Comparison of ENCODE assay signal across 1 cellular context in the genomic region with DNA sequence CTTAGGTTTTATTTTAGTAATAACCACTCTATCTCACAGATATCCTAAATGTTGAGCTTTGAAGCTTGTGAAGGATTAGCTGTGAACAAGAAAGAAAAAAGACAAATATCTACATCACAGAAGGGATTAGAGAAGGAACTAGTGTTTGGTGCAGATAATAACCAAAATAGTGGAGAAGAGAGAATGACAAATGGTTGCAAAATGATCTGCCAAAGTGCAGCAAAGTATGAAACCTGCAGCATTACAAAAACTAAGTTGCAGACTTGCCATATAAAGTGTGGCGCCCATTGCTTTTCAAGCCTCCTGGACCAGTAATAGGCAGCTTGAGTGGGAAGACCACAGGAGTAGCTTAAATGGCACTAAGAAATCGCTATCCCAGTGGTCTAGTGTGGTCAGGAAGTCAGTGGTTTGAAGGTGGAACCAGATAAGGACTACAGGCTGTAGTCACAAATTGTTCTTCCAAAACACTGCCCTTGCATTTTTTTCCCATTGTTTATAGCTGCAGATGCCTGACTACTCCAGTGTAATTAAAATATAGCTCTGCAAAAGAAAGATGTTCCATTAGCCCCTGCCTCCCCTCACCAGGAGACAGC.
TF ChIP-seq lines count a peak whose summit lies in the region.

No MANE protein-coding gene starts in this region.

TF ChIP-seq in K562, 482 proteins besides CTCF, POLR2A, EP300 and RAD21 (continued from another document and continues in another):
- TF ChIP-seq MITF (IDR thresholded peaks at IDR 0.05) (no peak; the same call in 1 of the 2 replicates), BRD4 (IDR thresholded peaks at IDR 0.05) (no peak), ETV1 (tag; conservative IDR thresholded peaks at IDR 0.05; ENCODE audit: low read depth) (peak; percentile 88), E2F4 (CRISPR knock-in tag; IDR thresholded peaks at IDR 0.05; ENCODE audit: low read depth) (no peak), RNF219 (CRISPR knock-in tag; IDR thresholded peaks at IDR 0.05) (no peak), NELFE (IDR thresholded peaks at IDR 0.05; ENCODE audit: insufficient read depth, insufficient read length) (no peak), RBM34 (IDR thresholded peaks at IDR 0.05; ENCODE audit: borderline replicate concordance, insufficient read depth, low read length) (no peak), TCF7 (IDR thresholded peaks at IDR 0.05; ENCODE audit: borderline replicate concordance) (no peak), TAF1 (IDR thresholded peaks at IDR 0.05; ENCODE audit: control insufficient read depth, extremely low read depth, insufficient read depth, low read length, severe bottlenecking) (no peak), LCOR (CRISPR knock-in tag; IDR thresholded peaks at IDR 0.05) (peak; percentile 72; the same call in 1 of the 2 replicates), CREB1 (IDR thresholded peaks at IDR 0.05) (no peak), CREB1 (CRISPR knock-in tag; IDR thresholded peaks at IDR 0.05) (0 out of 2 replicates have a peak, but pooled peaks have one; percentile 16), DNMT1 (IDR thresholded peaks at IDR 0.05) (no peak), DPF2 (IDR thresholded peaks at IDR 0.05) (peak; percentile 91), ZNF77 (CRISPR knock-in tag; IDR thresholded peaks at IDR 0.05) (no peak), GATA2 (CRISPR knock-in tag; IDR thresholded peaks at IDR 0.05) (peak; percentile 42; the same call in 1 of the 2 replicates), MBD2 (IDR thresholded peaks at IDR 0.05; ENCODE audit: borderline replicate concordance, low read depth) (no peak), CHCHD3 (CRISPR knock-in tag; IDR thresholded peaks at IDR 0.05) (no peak), HMBOX1 (IDR thresholded peaks at IDR 0.05) (0 out of 2 replicates have a peak, but pooled peaks have one; percentile 29), RCOR1 (IDR thresholded peaks at IDR 0.05; ENCODE audit: borderline replicate concordance in 1 of 2, low read depth in 2 of 2, low read length in 2 of 2) (peak in 1 of 2 experiments; percentile 30; a peak in 1 of 4 replicates), RBM14 (IDR thresholded peaks at IDR 0.05; ENCODE audit: borderline replicate concordance, insufficient read depth, low read depth, low read length) (no peak), TAL1 (IDR thresholded peaks at IDR 0.05) (peak; percentile 69), STAT5B (CRISPR knock-in tag; IDR thresholded peaks at IDR 0.05) (no peak), SMC3 (conservative IDR thresholded peaks at IDR 0.05; ENCODE audit: insufficient read depth, low read depth, low read length) (no peak), RREB1 (CRISPR knock-in tag; IDR thresholded peaks at IDR 0.05) (no peak), ZBTB17 (CRISPR knock-in tag; IDR thresholded peaks at IDR 0.05) (no peak), RBM25 (IDR thresholded peaks at IDR 0.05; ENCODE audit: low read depth, low read length, severe bottlenecking) (no peak), CHD1 (IDR thresholded peaks at IDR 0.05; ENCODE audit: low read length) (no peak), PCBP2 (IDR thresholded peaks at IDR 0.05; ENCODE audit: low read depth, low read length, poor library complexity, severe bottlenecking) (no peak), ZKSCAN8 (CRISPR knock-in tag; IDR thresholded peaks at IDR 0.05) (no peak; the same call in 1 of the 2 replicates), SOX6 (IDR thresholded peaks at IDR 0.05) (peak; percentile 92), ZNF644 (tag; IDR thresholded peaks at IDR 0.05; ENCODE audit: low read depth) (no peak), ZNF23 (CRISPR knock-in tag; IDR thresholded peaks at IDR 0.05) (no peak), EGR1 (conservative IDR thresholded peaks at IDR 0.05) (no peak)
- TF ChIP-seq, protein P1, sequence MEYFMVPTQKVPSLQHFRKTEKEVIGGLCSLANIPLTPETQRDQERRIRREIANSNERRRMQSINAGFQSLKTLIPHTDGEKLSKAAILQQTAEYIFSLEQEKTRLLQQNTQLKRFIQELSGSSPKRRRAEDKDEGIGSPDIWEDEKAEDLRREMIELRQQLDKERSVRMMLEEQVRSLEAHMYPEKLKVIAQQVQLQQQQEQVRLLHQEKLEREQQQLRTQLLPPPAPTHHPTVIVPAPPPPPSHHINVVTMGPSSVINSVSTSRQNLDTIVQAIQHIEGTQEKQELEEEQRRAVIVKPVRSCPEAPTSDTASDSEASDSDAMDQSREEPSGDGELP (CRISPR knock-in tag; IDR thresholded peaks at IDR 0.05; ENCODE audit: borderline replicate concordance): no peak
- TF ChIP-seq, protein P2, sequence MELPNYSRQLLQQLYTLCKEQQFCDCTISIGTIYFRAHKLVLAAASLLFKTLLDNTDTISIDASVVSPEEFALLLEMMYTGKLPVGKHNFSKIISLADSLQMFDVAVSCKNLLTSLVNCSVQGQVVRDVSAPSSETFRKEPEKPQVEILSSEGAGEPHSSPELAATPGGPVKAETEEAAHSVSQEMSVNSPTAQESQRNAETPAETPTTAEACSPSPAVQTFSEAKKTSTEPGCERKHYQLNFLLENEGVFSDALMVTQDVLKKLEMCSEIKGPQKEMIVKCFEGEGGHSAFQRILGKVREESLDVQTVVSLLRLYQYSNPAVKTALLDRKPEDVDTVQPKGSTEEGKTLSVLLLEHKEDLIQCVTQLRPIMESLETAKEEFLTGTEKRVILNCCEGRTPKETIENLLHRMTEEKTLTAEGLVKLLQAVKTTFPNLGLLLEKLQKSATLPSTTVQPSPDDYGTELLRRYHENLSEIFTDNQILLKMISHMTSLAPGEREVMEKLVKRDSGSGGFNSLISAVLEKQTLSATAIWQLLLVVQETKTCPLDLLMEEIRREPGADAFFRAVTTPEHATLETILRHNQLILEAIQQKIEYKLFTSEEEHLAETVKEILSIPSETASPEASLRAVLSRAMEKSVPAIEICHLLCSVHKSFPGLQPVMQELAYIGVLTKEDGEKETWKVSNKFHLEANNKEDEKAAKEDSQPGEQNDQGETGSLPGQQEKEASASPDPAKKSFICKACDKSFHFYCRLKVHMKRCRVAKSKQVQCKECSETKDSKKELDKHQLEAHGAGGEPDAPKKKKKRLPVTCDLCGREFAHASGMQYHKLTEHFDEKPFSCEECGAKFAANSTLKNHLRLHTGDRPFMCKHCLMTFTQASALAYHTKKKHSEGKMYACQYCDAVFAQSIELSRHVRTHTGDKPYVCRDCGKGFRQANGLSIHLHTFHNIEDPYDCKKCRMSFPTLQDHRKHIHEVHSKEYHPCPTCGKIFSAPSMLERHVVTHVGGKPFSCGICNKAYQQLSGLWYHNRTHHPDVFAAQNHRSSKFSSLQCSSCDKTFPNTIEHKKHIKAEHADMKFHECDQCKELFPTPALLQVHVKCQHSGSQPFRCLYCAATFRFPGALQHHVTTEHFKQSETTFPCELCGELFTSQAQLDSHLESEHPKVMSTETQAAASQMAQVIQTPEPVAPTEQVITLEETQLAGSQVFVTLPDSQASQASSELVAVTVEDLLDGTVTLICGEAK (IDR thresholded peaks at IDR 0.05): no peak
- TF ChIP-seq, protein P2 (CRISPR knock-in tag; IDR thresholded peaks at IDR 0.05): no peak
